Comparison of ENCODE assay signal across 25 cellular contexts in the genomic region with DNA sequence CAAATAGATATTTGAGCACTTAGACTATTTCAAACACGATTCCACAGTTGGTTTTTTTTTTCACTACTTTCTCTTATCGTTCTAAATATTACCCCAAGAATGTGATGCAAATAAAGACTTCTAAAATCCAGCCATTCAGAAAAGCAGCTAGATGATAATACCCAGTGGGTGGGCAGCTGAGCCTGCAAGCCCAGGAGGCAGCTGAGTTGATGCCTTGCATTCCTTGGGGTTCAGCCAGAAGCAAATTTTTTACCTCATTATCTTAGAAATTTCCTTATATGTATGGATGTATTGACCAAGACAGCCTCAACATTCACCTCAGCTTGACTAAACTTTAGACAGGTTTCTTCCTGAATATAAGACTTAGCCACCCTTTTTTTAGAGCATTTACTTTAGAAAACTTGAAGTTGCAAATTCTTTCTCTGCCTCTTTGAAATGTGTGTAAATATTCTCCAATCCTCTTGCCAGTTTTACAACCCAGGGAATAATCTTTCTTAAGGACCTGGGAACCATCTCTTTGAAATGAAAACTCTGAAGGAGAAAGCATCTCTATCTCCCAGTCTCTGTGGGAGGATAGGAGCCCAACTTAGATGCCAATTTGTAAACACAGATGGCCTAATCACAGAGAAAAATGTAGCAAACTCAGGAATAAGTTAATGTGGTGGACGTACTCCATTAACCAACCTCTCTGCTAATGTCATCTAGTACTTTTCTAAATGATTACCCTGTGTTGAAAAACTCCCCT. TPM values are rescaled to one million over a fixed set of nuclear protein-coding genes. Genes with fewer than 3 reads are reported as not detected.
DNase-seq lines count a peak whose midpoint lies in the region; ATAC-seq, FAIRE-seq and TF ChIP-seq lines count a peak whose summit lies in the region.
"Had no signal": no experiment of that assay in that cellular context is flagged by ENCODE, and none has a peak within 500 bp of the region (broad histone marks: within the 10 kb centered on the region; RNA-seq: fewer than 3 reads in every experiment).

No MANE protein-coding gene starts in this region.

- H3K36me3 Mint-ChIP-seq in astrocyte (ENCODE audit: low read depth, unreplicated experiment) (no peaks in the 10 kb centered on the region), neural progenitor cell (no peaks in the 10 kb centered on the region), T-helper 17 cell (ENCODE audit: low read depth) (peaks cover 3% of the 10 kb centered on the region)
- H3K36me3 Mint-ChIP-seq: CD4-positive, CD25-positive, alpha-beta regulatory T cell had no signal

- H3K9me3 Mint-ChIP-seq in astrocyte (ENCODE audit: unreplicated experiment) (no peaks in the 10 kb centered on the region), neural progenitor cell (peaks cover 2% of the 10 kb centered on the region)

- H3K4me1 Mint-ChIP-seq in astrocyte (ENCODE audit: low read depth, unreplicated experiment), result peaks cover 2% of the 10 kb centered on the region
- H3K4me1 Mint-ChIP-seq in neural progenitor cell, result peaks cover 19% of the 10 kb centered on the region
- no peaks in the 10 kb centered on the region for H3K4me1 Mint-ChIP-seq in T-helper 17 cell

- H3K9ac ChIP-seq in astrocyte (ENCODE audit: low read length) (no peak overlapping the region), neural progenitor cell (no peak overlapping the region)

- H3K9me3 ChIP-seq in astrocyte (ENCODE audit: insufficient read depth, low read depth, low read length) (no peaks in the 10 kb centered on the region), neural progenitor cell (ENCODE audit: low read depth) (no peaks in the 10 kb centered on the region), T-helper 17 cell (ENCODE audit: control insufficient read depth, low read length, poor library complexity, severe bottlenecking) (peaks cover 3% of the 10 kb centered on the region)
- H3K9me3 ChIP-seq: BE2C had no signal

- H3K36me3 ChIP-seq in astrocyte (ENCODE audit: insufficient read depth, low read length), result no peaks in the 10 kb centered on the region
- H3K36me3 ChIP-seq in neural progenitor cell, result no peaks in the 10 kb centered on the region
- H3K36me3 ChIP-seq: BE2C had no signal

- H3K4me1 ChIP-seq in astrocyte (ENCODE audit: insufficient read depth, low read length) (no peaks in the 10 kb centered on the region), neural progenitor cell (peaks cover 13% of the 10 kb centered on the region)
- H3K4me1 ChIP-seq: BE2C had no signal

- no peak for FAIRE-seq in astrocyte (lab: Jason Lieb, UNC)
- FAIRE-seq: G401.6, RCC 7860 had no signal

- DNase-seq in A172 (ENCODE audit: low spot score) (peak; percentile 65), astrocyte (ENCODE audit: low read depth) (peak; percentile 35), fibroblast of the aortic adventitia (ENCODE audit: low read depth) (peak; percentile 27), neural progenitor cell (ENCODE audit: low spot score) (peak; percentile 55), AML-193 (lab: John Stamatoyannopoulos, UW) (no peak), T-helper 17 cell (no peak)
- no peak for DNase-seq in activated CD4-positive, CD25-positive, alpha-beta regulatory T cell (lab: John Stamatoyannopoulos, UW)
- DNase-seq: BE2C; CD4-positive, CD25-positive, alpha-beta regulatory T cell; COR-L47; DMS 273 treated with DMSO at 0.1 percent for 48 hours; DND-41; Kasumi-1; NCI-H1105 treated with DMSO at 0.1 percent for 48 hours; NCI-H1694; NCI-H510A; NCI-H774 had no signal

- H4K20me1 ChIP-seq in astrocyte (ENCODE audit: insufficient read depth, low read length) (no peaks in the 10 kb centered on the region), neural progenitor cell (ENCODE audit: low read depth) (no peaks in the 10 kb centered on the region)

- H3K4me3 Mint-ChIP-seq in astrocyte (ENCODE audit: unreplicated experiment) (no peak overlapping the region), neural progenitor cell (no peak overlapping the region), T-helper 17 cell (no peak overlapping the region)
- H3K4me3 Mint-ChIP-seq: CD4-positive, CD25-positive, alpha-beta regulatory T cell had no signal

- H3K27me3 ChIP-seq in astrocyte (ENCODE audit: insufficient read depth, low read length) (no peaks in the 10 kb centered on the region), neural progenitor cell (no peaks in the 10 kb centered on the region)
- H3K27me3 ChIP-seq: BE2C had no signal

- no peak overlapping the region for H2AFZ ChIP-seq in astrocyte (ENCODE audit: low read depth, low read length)
- H2AFZ ChIP-seq in neural progenitor cell (replicated peaks), result no peak overlapping the region

- H3K27ac Mint-ChIP-seq in astrocyte (ENCODE audit: unreplicated experiment), result no peak overlapping the region
- no peak overlapping the region for H3K27ac Mint-ChIP-seq in neural progenitor cell
- no peak overlapping the region for H3K27ac Mint-ChIP-seq in T-helper 17 cell

- ATAC-seq in T-helper 17 cell (no peak), HG02981 (IDR thresholded peaks at IDR 0.05; ENCODE audit: unreplicated experiment) (no peak)
- ATAC-seq: HCT116, Right ventricle myocardium inferior had no signal

- H3K27ac ChIP-seq in astrocyte (ENCODE audit: low read depth, low read length), result no peak overlapping the region
- H3K27ac ChIP-seq in neural progenitor cell, result no peak overlapping the region
- H3K27ac ChIP-seq: 22Rv1 had no signal

- H3K4me3 ChIP-seq in astrocyte (ENCODE audit: insufficient read depth, low read depth, low read length) (no peak overlapping the region), fibroblast of the aortic adventitia (ENCODE audit: low read depth, low read length) (no peak overlapping the region), neural progenitor cell (no peak overlapping the region)

- no peaks in the 10 kb centered on the region for H3K79me2 ChIP-seq in astrocyte (ENCODE audit: insufficient read depth, low read length)
- H3K79me2 ChIP-seq in neural progenitor cell (ENCODE audit: low read depth), result no peaks in the 10 kb centered on the region

- TF ChIP-seq CTCF in astrocyte (IDR thresholded peaks at IDR 0.05; ENCODE audit: insufficient read depth, low read depth, low read length) (no peak), fibroblast of the aortic adventitia (IDR thresholded peaks at IDR 0.05; ENCODE audit: insufficient read depth, low read length) (no peak), neural progenitor cell (IDR thresholded peaks at IDR 0.05) (no peak)

- no peaks in the 10 kb centered on the region for H3F3A ChIP-seq in neural progenitor cell (ENCODE audit: low read depth)

- H3K4me2 ChIP-seq in astrocyte (ENCODE audit: low read length), result no peak overlapping the region
- peak overlapping the region; percentile 18 for H3K4me2 ChIP-seq in neural progenitor cell

- H3K27me3 Mint-ChIP-seq in astrocyte (ENCODE audit: low read depth, unreplicated experiment) (peaks cover 8% of the 10 kb centered on the region), neural progenitor cell (ENCODE audit: insufficient read depth, low read depth) (no peaks in the 10 kb centered on the region), T-helper 17 cell (peaks cover 14% of the 10 kb centered on the region)

RNA-seq across cellular contexts. Expression of gene ANP32D, which starts 52.2 kb away (rescaled TPM):
- total RNA-seq in A172 (2014; rRNA removed; shearing (Covaris generic)), result not detected in 2 replicates
- total RNA-seq in astrocyte, result not detected in 2 replicates
- total RNA-seq in fibroblast of the aortic adventitia (ENCODE audit: low replicate concordance), result 1.1 TPM in 1 of 2 replicates, not detected in the other
- not detected in 2 replicates for total RNA-seq in neural progenitor cell (ENCODE audit: low replicate concordance)
- total RNA-seq in T-helper 17 cell, result not detected
- total RNA-seq: CD4-positive, CD25-positive, alpha-beta regulatory T cell; OCI-LY7; Right ventricle myocardium inferior; SK-MEL-5 had no signal

Comparison
In these comparisons a context has a peak if more than half of its experiments do, and no peak if none do; other contexts are left out.
1. DNase-seq: peak in A172 (single experiment), astrocyte (single experiment), fibroblast of the aortic adventitia (single experiment) and neural progenitor cell (single experiment); none in AML-193 (0 of 2), T-helper 17 cell (0 of 3) and activated CD4-positive, CD25-positive, alpha-beta regulatory T cell (0 of 4).